26 cellular contexts compared by ENCODE assay signal in the genomic region with DNA sequence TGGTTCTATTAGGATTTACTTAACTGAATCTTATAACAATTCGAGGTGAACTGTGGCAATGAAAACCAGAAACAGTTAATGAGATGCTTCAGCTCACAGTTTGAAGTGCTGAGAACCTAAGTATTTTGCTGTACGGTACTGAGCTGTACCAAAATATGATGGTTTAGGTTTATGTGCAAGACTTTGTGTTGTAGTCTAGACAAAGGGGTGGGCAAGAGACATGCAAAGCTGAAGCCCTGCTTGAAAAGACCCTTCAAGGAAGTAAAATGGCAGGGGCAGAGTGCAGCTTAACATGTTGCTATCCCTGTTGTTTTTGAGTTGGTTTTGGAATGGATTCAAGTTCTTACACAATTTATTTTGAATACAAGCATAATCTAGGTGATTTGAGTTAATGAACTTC.
"Had no signal": no experiment of that assay in that cellular context is flagged by ENCODE, and none has a peak within 500 bp of the region (broad histone marks: within the 10 kb centered on the region; RNA-seq: fewer than 3 reads in every experiment).

No MANE protein-coding gene starts in this region.

- H3K27me3 ChIP-seq: left lung had no signal

- H3K4me3 ChIP-seq: coronary artery, dorsolateral prefrontal cortex, esophagus squamous epithelium, gastrocnemius medialis, heart right ventricle, left lung, lower lobe of right lung, mucosa of descending colon had no signal

- H3K9me3 ChIP-seq: esophagus squamous epithelium, gastrocnemius medialis, left lung, lower lobe of right lung, mucosa of descending colon had no signal

- H3K27ac ChIP-seq: coronary artery, dorsolateral prefrontal cortex, epithelial cell of prostate, esophagus squamous epithelium, gastrocnemius medialis, heart right ventricle, left lung, lower lobe of right lung had no signal

- ATAC-seq: effector memory CD8-positive, alpha-beta T cell; esophagus mucosa; gastrocnemius medialis; heart right ventricle; left cardiac atrium; left lung; left ventricle myocardium superior; lower lobe of right lung; mucosa of descending colon had no signal

- H3K36me3 ChIP-seq: esophagus squamous epithelium, gastrocnemius medialis, heart right ventricle, left lung, lower lobe of right lung had no signal

- H3K4me1 ChIP-seq: esophagus squamous epithelium, gastrocnemius medialis, heart right ventricle, left lung, lower lobe of right lung had no signal

- FAIRE-seq: colon, endometrium, islet of Langerhans had no signal

- DNase-seq: dermis blood vessel endothelial cell; dorsolateral prefrontal cortex; effector CD8-positive, alpha-beta T cell; effector memory CD8-positive, alpha-beta T cell; endodermal cell; esophagus squamous epithelium; foreskin fibroblast; foreskin melanocyte; gastrocnemius medialis; glutamatergic neuron; head of caudate nucleus; heart right ventricle; hippocampal formation; left cardiac atrium; left lung; left ventricle myocardium superior; lower lobe of right lung; mesenchymal stem cell; mucosa of descending colon; naive B cell had no signal
